Comparison of ENCODE assay signal across 15 cellular contexts in the genomic region with DNA sequence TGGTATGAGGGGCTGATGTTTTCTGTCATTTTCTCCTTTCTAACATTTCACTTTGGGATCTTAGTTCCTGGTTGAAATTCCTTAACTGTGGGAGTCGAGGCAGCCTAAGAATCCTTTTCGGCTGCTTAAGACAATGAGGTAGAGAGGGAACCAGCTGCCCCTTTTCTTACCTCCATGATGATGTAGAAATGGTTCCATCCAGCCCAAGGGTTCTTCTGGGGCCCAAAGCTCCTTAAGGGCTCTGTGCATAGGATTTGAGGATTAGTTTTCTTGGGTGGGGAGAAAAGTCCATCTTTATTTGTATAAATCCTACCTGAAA. TPM values are rescaled to one million over a fixed set of nuclear protein-coding genes. Genes with fewer than 3 reads are reported as not detected.
DNase-seq lines count a peak whose midpoint lies in the region; ATAC-seq and TF ChIP-seq lines count a peak whose summit lies in the region.
"Had no signal": no experiment of that assay in that cellular context is flagged by ENCODE, and none has a peak within 500 bp of the region (broad histone marks: within the 10 kb centered on the region; RNA-seq: fewer than 3 reads in every experiment).

No MANE protein-coding gene starts in this region.

- peak overlapping the region; percentile 6 to 50; a peak in 3 of 4 replicates for H4K8ac ChIP-seq in IMR-90 (ENCODE audit: low read depth in 2 of 2, low read length in 2 of 2)

- no peak overlapping the region for H3K4me3 Mint-ChIP-seq in activated CD8-positive, alpha-beta memory T cell treated with anti-CD3 and anti-CD28 coated beads, Interleukin-2, amount 10 ng/mL, durations not matched to agents 7 days and 5 days
- no peak overlapping the region for H3K4me3 Mint-ChIP-seq in activated naive CD8-positive, alpha-beta T cell treated with anti-CD3 and anti-CD28 coated beads, Interleukin-2, amount 50 U/mL, for 24 hours
- H3K4me3 Mint-ChIP-seq: dendritic cell treated with granulocyte-macrophage colony-stimulating factor and Interleukin-4, amounts not matched to agents 40 ng/mL and 50 ng/mL, for 4 days had no signal

- H2BK20ac ChIP-seq in IMR-90 (ENCODE audit: low read depth, low read length), result peak overlapping the region; percentile 72

- H3K4me3 ChIP-seq in IMR-90 (ENCODE audit: insufficient read depth, low read depth, low read length) (no peak overlapping the region), spleen (no peak overlapping the region), ascending aorta (no peak overlapping the region)
- H3K4me3 ChIP-seq: tibial artery had no signal

- H3K27me3 Mint-ChIP-seq in activated CD8-positive, alpha-beta memory T cell treated with anti-CD3 and anti-CD28 coated beads, Interleukin-2, amount 10 ng/mL, durations not matched to agents 7 days and 5 days, result no peaks in the 10 kb centered on the region
- H3K27me3 Mint-ChIP-seq in activated naive CD8-positive, alpha-beta T cell treated with anti-CD3 and anti-CD28 coated beads, Interleukin-2, amount 50 U/mL, for 24 hours, result no peaks in the 10 kb centered on the region

- peak overlapping the region; percentile 88 for H3K4ac ChIP-seq in IMR-90 (ENCODE audit: low read depth, low read length)

- peaks cover 25% of the 10 kb centered on the region for H4K20me1 ChIP-seq in IMR-90 (ENCODE audit: insufficient read depth, low read length)

- peak overlapping the region; percentile 61 for H2BK5ac ChIP-seq in IMR-90 (ENCODE audit: low read depth, low read length, poor library complexity, severe bottlenecking)

- POLR2A ChIA-PET in IMR-90 (lab: Charles Lee; ENCODE audit: unreplicated experiment), result no interaction called here

- dilution Hi-C loops in IMR-90 (cut with HindIII; ENCODE audit: low sequenced_read_pairs, unreplicated experiment), result no loop called here

- no peak for DNase-seq in activated CD8-positive, alpha-beta memory T cell treated with anti-CD3 and anti-CD28 coated beads, Interleukin-2, amount 10 ng/mL, durations not matched to agents 7 days and 5 days
- no peak for DNase-seq in activated CD8-positive, alpha-beta memory T cell treated with anti-CD3 and anti-CD28 coated beads, Interleukin-2, amount 50 U/mL, for 48 hours
- DNase-seq in IMR-90, result no peak
- DNase-seq in activated naive CD8-positive, alpha-beta T cell treated with anti-CD3 and anti-CD28 coated beads, Interleukin-2, amount 50 U/mL, for 24 hours, result no peak
- peak; percentile 1 for DNase-seq in spleen
- DNase-seq in sciatic nerve (ENCODE audit: low spot score), result no peak
- DNase-seq in ascending aorta (ENCODE audit: low spot score in 2 of 2), result no peak
- DNase-seq: activated CD8-positive, alpha-beta memory T cell treated with anti-CD3 and anti-CD28 coated beads, Interleukin-2, amount 50 U/mL, for 4 hours; COR-L47; GDM1; mammary epithelial cell; NCI-H1092 treated with DMSO at 0.1 percent for 48 hours had no signal

- H2AFZ ChIP-seq in IMR-90 (replicated peaks; ENCODE audit: low read length, poor library complexity), result no peak overlapping the region

- H4K91ac ChIP-seq in IMR-90 (ENCODE audit: insufficient read depth, low read depth, low read length), result peak overlapping the region; percentile 81

- CTCF ChIA-PET in activated CD8-positive, alpha-beta memory T cell treated with anti-CD3 and anti-CD28 coated beads, Interleukin-2, amount 10 ng/mL, durations not matched to agents 7 days and 5 days (lab: Charles Lee), result interaction anchor here (0.7 to 2.8 kb wide), 4 partner anchors 11 to 140 kb away, joined by 3 to 21 read pairs (median 4); no protein-coding TSS in a partner anchor
- CTCF ChIA-PET in IMR-90 (lab: Yijun Ruan, JAX), result no interaction called here

- peak overlapping the region; percentile 73 for H3K27ac Mint-ChIP-seq in activated CD8-positive, alpha-beta memory T cell treated with anti-CD3 and anti-CD28 coated beads, Interleukin-2, amount 10 ng/mL, durations not matched to agents 7 days and 5 days
- H3K27ac Mint-ChIP-seq in activated naive CD8-positive, alpha-beta T cell treated with anti-CD3 and anti-CD28 coated beads, Interleukin-2, amount 50 U/mL, for 24 hours, result peak overlapping the region; percentile 15
- H3K27ac Mint-ChIP-seq: dendritic cell treated with granulocyte-macrophage colony-stimulating factor and Interleukin-4, amounts not matched to agents 40 ng/mL and 50 ng/mL, for 4 days had no signal

- no peak overlapping the region for H3K4me2 ChIP-seq in IMR-90 (ENCODE audit: low read depth, low read length)

- no peak overlapping the region for H3K9ac ChIP-seq in IMR-90 (ENCODE audit: low read depth, low read length)

- peak overlapping the region; percentile 33 for H2BK120ac ChIP-seq in IMR-90 (ENCODE audit: low read depth, low read length)

- H3K18ac ChIP-seq in IMR-90 (ENCODE audit: low read depth, low read length), result peak overlapping the region; percentile 63; the same call in 1 of the 2 replicates

- no CpG with 5 or more reads among the region's 2 CpGs for WGBS in IMR-90 (ENCODE audit: extremely low coverage in 2 of 2, insufficient read length in 1 of 2), 2 experiments
- 77 to 90% (median 89%) methylated on average over 2 of the region's 2 CpGs for WGBS in spleen, 5 donors

- TF ChIP-seq RAD21 in IMR-90 (IDR thresholded peaks at IDR 0.05; ENCODE audit: low read length), result no peak

- ATAC-seq in activated CD8-positive, alpha-beta memory T cell treated with anti-CD3 and anti-CD28 coated beads, Interleukin-2, amount 10 ng/mL, durations not matched to agents 7 days and 5 days, result no peak
- ATAC-seq in IMR-90 (ENCODE audit: low read depth), result no peak
- ATAC-seq in activated naive CD8-positive, alpha-beta T cell treated with anti-CD3 and anti-CD28 coated beads, Interleukin-2, amount 50 U/mL, for 24 hours, result no peak
- no peak for ATAC-seq in sciatic nerve
- no peak for ATAC-seq in HG03025 (IDR thresholded peaks at IDR 0.05; ENCODE audit: low FRiP score, unreplicated experiment)

- TF ChIP-seq POLR2A in IMR-90 (IDR thresholded peaks at IDR 0.05; ENCODE audit: low read depth, low read length) (no peak), spleen (IDR thresholded peaks at IDR 0.05) (no peak)

- H3K14ac ChIP-seq in IMR-90 (replicated peaks; ENCODE audit: low read depth, low read length), result peak overlapping the region; percentile 79

- in situ Hi-C loops in IMR-90 (cut with MboI; ENCODE audit: low sequenced_read_pairs), result no loop called here

- H3K79me1 ChIP-seq in IMR-90 (ENCODE audit: low read depth in 1 of 2, low read length in 2 of 2), result peaks cover 45 to 93% of the 10 kb centered on the region in 2 experiments

- H3K9me3 ChIP-seq in IMR-90 (ENCODE audit: control insufficient read depth, insufficient read depth, low read length) (no peaks in the 10 kb centered on the region), spleen (no peaks in the 10 kb centered on the region), ascending aorta (no peaks in the 10 kb centered on the region)
- H3K9me3 ChIP-seq: tibial artery had no signal

- H3K27me3 ChIP-seq in IMR-90 (ENCODE audit: control insufficient read depth, insufficient read depth, low read length) (no peaks in the 10 kb centered on the region), spleen (replicated peaks in 1 of 7) (no peaks in the 10 kb centered on the region), ascending aorta (no peaks in the 10 kb centered on the region)
- H3K27me3 ChIP-seq: tibial artery had no signal

- H3K36me3 Mint-ChIP-seq in activated CD8-positive, alpha-beta memory T cell treated with anti-CD3 and anti-CD28 coated beads, Interleukin-2, amount 10 ng/mL, durations not matched to agents 7 days and 5 days, result peaks cover 13% of the 10 kb centered on the region
- peaks cover 15% of the 10 kb centered on the region for H3K36me3 Mint-ChIP-seq in activated naive CD8-positive, alpha-beta T cell treated with anti-CD3 and anti-CD28 coated beads, Interleukin-2, amount 50 U/mL, for 24 hours (ENCODE audit: low read depth)

- peak overlapping the region; percentile 79 for H3K23ac ChIP-seq in IMR-90 (ENCODE audit: low read depth, low read length)

- BruUV-seq in IMR-90 (replicated peaks; lab: Mats Ljungman, UMichigan), result no TSS peak

- intact Hi-C loops in IMR-90 (cut with micrococcal nuclease) (no loop called here), spleen (cut with DNase I; ENCODE audit: low total_unique reads) (no loop called here), sciatic nerve (cut with DNase I) (no loop called here), ascending aorta (cut with DNase I) (loop anchor here (5.0 kb wide), 1 partner anchor 33 kb away; a partner anchor contains a TSS)

- H3K9me1 ChIP-seq in IMR-90 (ENCODE audit: insufficient read depth, low read length), result peaks cover 56% of the 10 kb centered on the region

- H4K5ac ChIP-seq in IMR-90 (ENCODE audit: low read depth, low read length), result peak overlapping the region; percentile 33; the same call in 1 of the 2 replicates

- no peak overlapping the region; the same call in 1 of the 2 replicates for H3K56ac ChIP-seq in IMR-90 (ENCODE audit: extremely low read depth, insufficient read depth, low read length)

- H2AK5ac ChIP-seq in IMR-90 (ENCODE audit: low read depth, low read length), result peak overlapping the region; percentile 86

- H3K36me3 ChIP-seq in IMR-90 (ENCODE audit: control insufficient read depth, insufficient read depth, low read length) (peaks cover 10% of the 10 kb centered on the region), spleen (peaks cover 0 to 32% (median 0%) of the 10 kb centered on the region in 6 donors), ascending aorta (peaks cover 0 to 2% of the 10 kb centered on the region in 2 donors)

- peaks cover 49% of the 10 kb centered on the region for H3K4me1 ChIP-seq in IMR-90 (ENCODE audit: control insufficient read depth, insufficient read depth, low read length)
- peaks cover under 1 to 50% (median 26%) of the 10 kb centered on the region in 6 donors for H3K4me1 ChIP-seq in spleen
- H3K4me1 ChIP-seq in ascending aorta, result peaks cover 6 to 18% of the 10 kb centered on the region in 2 donors

- peak overlapping the region; percentile 82; the same call in 2 of the 3 replicates for H2BK15ac ChIP-seq in IMR-90 (ENCODE audit: low read depth, low read length)

- no peak overlapping the region for H2AK9ac ChIP-seq in IMR-90 (replicated peaks; ENCODE audit: low read depth, low read length, poor library complexity)

- no peak for TF ChIP-seq CTCF in IMR-90 (conservative IDR thresholded peaks at IDR 0.05; ENCODE audit: low read depth, low read length)
- no peak for TF ChIP-seq CTCF in spleen (IDR thresholded peaks at IDR 0.05 in 8 of 11, conservative IDR thresholded peaks at IDR 0.05 in 3 of 11)
- no peak for TF ChIP-seq CTCF in ascending aorta (IDR thresholded peaks at IDR 0.05)

- H3K27ac ChIP-seq in IMR-90 (ENCODE audit: insufficient read depth, low read length), result peak overlapping the region; percentile 23; the same call in 1 of the 2 replicates
- no peak overlapping the region for H3K27ac ChIP-seq in spleen
- H3K27ac ChIP-seq in ascending aorta, result no peak overlapping the region
- H3K27ac ChIP-seq: tibial artery had no signal

- H3K4me1 Mint-ChIP-seq in activated CD8-positive, alpha-beta memory T cell treated with anti-CD3 and anti-CD28 coated beads, Interleukin-2, amount 10 ng/mL, durations not matched to agents 7 days and 5 days, result peaks cover 41% of the 10 kb centered on the region
- H3K4me1 Mint-ChIP-seq in activated naive CD8-positive, alpha-beta T cell treated with anti-CD3 and anti-CD28 coated beads, Interleukin-2, amount 50 U/mL, for 24 hours, result peaks cover 41% of the 10 kb centered on the region

- H3K9me3 Mint-ChIP-seq in activated CD8-positive, alpha-beta memory T cell treated with anti-CD3 and anti-CD28 coated beads, Interleukin-2, amount 10 ng/mL, durations not matched to agents 7 days and 5 days (ENCODE audit: low read depth), result no peaks in the 10 kb centered on the region
- no peaks in the 10 kb centered on the region for H3K9me3 Mint-ChIP-seq in activated naive CD8-positive, alpha-beta T cell treated with anti-CD3 and anti-CD28 coated beads, Interleukin-2, amount 50 U/mL, for 24 hours
- H3K9me3 Mint-ChIP-seq: dendritic cell treated with granulocyte-macrophage colony-stimulating factor and Interleukin-4, amounts not matched to agents 40 ng/mL and 50 ng/mL, for 4 days had no signal

RNA-seq across cellular contexts. Expression of a gene that starts 33.5 kb away (rescaled TPM):
- 10 to 100 TPM; 41.2 to 42.7 TPM for total RNA-seq in activated CD8-positive, alpha-beta memory T cell treated with anti-CD3 and anti-CD28 coated beads, Interleukin-2, amount 10 ng/mL, durations not matched to agents 7 days and 5 days
- total RNA-seq in IMR-90 (2012; rRNA removed) (43.3 and 45.2 TPM in 2 replicates), spleen (10 to 100 TPM in 5 of 7 donors, 1 to 10 TPM in 2; 6.7 to 34.0 (median 11.9) TPM), sciatic nerve (22.5 TPM), ascending aorta (3.0 TPM)
- polyA plus RNA-seq in IMR-90 (2012; rRNA removed) (40.8 and 45.6 TPM in 2 replicates), spleen (1 to 10 TPM; 2.4 to 2.8 (median 2.6) TPM)
- 21.2 and 29.0 TPM in 2 replicates for polyA plus RNA-seq in IMR-90 (2012; cell fraction: cytosol; rRNA removed)
- polyA plus RNA-seq in IMR-90 (2012; cell fraction: nucleus; rRNA removed; ENCODE audit: low replicate concordance), result 45.7 and 64.6 TPM in 2 replicates
